20 cellular contexts compared by ENCODE assay signal in genomic region chr12:106281056-106281782, GRCh38.
"Had no signal": no experiment of that assay in that cellular context is flagged by ENCODE, and none has a peak within 500 bp of the region (broad histone marks: within the 10 kb centered on the region; RNA-seq: fewer than 3 reads in every experiment).

No MANE protein-coding gene starts in this region.

- ATAC-seq: effector memory CD8-positive, alpha-beta T cell; stimulated activated memory B cell treated with anti-CD40 and anti-IgM and Interleukin-4, amounts not matched to agents 10 μg/mL and 1 μg/mL and 100 μg/mL, for 72 hours had no signal

- H3K9me3 ChIP-seq: body of pancreas, left lung, sigmoid colon, thoracic aorta, upper lobe of left lung had no signal

- H3K36me3 ChIP-seq: left lung, sigmoid colon, thoracic aorta, upper lobe of left lung had no signal

- H3K27me3 ChIP-seq: body of pancreas, left lung, sigmoid colon, upper lobe of left lung had no signal

- H3K4me1 ChIP-seq: sigmoid colon had no signal

- H3K27ac ChIP-seq: body of pancreas, sigmoid colon, thoracic aorta had no signal

- DNase-seq: activated CD4-positive, alpha-beta T cell treated with anti-CD3 and anti-CD28 coated beads, Interleukin-2, amount 10 ng/mL, durations not matched to agents 24 days and 14 days; activated CD8-positive, alpha-beta T cell treated with anti-CD3 and anti-CD28 coated beads, Interleukin-2, amount 10 ng/mL, durations not matched to agents 7 days and 5 days; activated naive CD4-positive, alpha-beta T cell treated with Interleukin-2 at 50 U/mL for 16 hours; activated naive CD8-positive, alpha-beta T cell treated with anti-CD3 and anti-CD28 coated beads, Interleukin-2, amount 10 ng/mL, durations not matched to agents 7 days and 5 days; activated T-cell treated with anti-CD3 and anti-CD28 coated beads, Interleukin-2, amount 50 U/mL, for 24 hours; amygdala; body of pancreas; caudate nucleus; effector memory CD8-positive, alpha-beta T cell; foreskin fibroblast; kidney; left lung; naive B cell; sigmoid colon; stimulated activated CD4-positive, alpha-beta T cell treated with anti-CD3 and anti-CD28 coated beads, Interleukin-4, amount 100 ng/mL, for 4 hours; T-helper 1 cell; T-helper 9 cell had no signal

- H3K4me3 ChIP-seq: body of pancreas, left lung, sigmoid colon, thoracic aorta, upper lobe of left lung had no signal
